Comparison of ENCODE assay signal across 19 cellular contexts in genomic region chr2:88860421-88861075, GRCh38.
"Had no signal": no experiment of that assay in that cellular context is flagged by ENCODE, and none has a peak within 500 bp of the region (broad histone marks: within the 10 kb centered on the region; RNA-seq: fewer than 3 reads in every experiment).

No MANE protein-coding gene starts in this region.

- H3K4me3 Mint-ChIP-seq: activated CD8-positive, alpha-beta memory T cell treated with anti-CD3 and anti-CD28 coated beads, Interleukin-2, amount 10 ng/mL, durations not matched to agents 7 days and 5 days; activated naive CD8-positive, alpha-beta T cell treated with anti-CD3 and anti-CD28 coated beads, Interleukin-2, amount 10 ng/mL, durations not matched to agents 7 days and 5 days; immature natural killer cell had no signal

- H3K4me3 ChIP-seq: ascending aorta, dorsolateral prefrontal cortex, lower lobe of right lung, upper lobe of left lung had no signal

- H3K9me3 Mint-ChIP-seq: activated naive CD8-positive, alpha-beta T cell treated with anti-CD3 and anti-CD28 coated beads, Interleukin-2, amount 10 ng/mL, durations not matched to agents 7 days and 5 days; immature natural killer cell; naive thymus-derived CD8-positive, alpha-beta T cell had no signal

- H3K27me3 ChIP-seq: ascending aorta, upper lobe of left lung had no signal

- H3K36me3 ChIP-seq: ascending aorta, lower lobe of right lung, upper lobe of left lung had no signal

- DNase-seq: activated CD4-positive, alpha-beta T cell treated with anti-CD3 and anti-CD28 coated beads, Interleukin-2, amount 50 U/mL, for 48 hours; activated CD4-positive, CD25-positive, alpha-beta regulatory T cell treated with anti-CD3 and anti-CD28 coated beads, Interleukin-2, amount 50 U/mL, for 72 hours; activated CD8-positive, alpha-beta memory T cell treated with anti-CD3 and anti-CD28 coated beads, Interleukin-2, amount 10 ng/mL, durations not matched to agents 7 days and 5 days; activated gamma-delta T cell; activated naive CD8-positive, alpha-beta T cell treated with anti-CD3 and anti-CD28 coated beads, Interleukin-2, amount 10 ng/mL, durations not matched to agents 7 days and 5 days; activated T-cell treated with anti-CD3 and anti-CD28 coated beads, Interleukin-2, amount 50 U/mL, for 48 hours; dorsolateral prefrontal cortex; immature natural killer cell; lower lobe of right lung; midbrain; naive thymus-derived CD8-positive, alpha-beta T cell; posterior cingulate gyrus; right cardiac atrium; small intestine; stimulated activated naive CD4-positive, alpha-beta T cell treated with Interleukin-2 at 50 U/mL for 16 hours; upper lobe of left lung had no signal

- FAIRE-seq: bronchial epithelial cell, small intestine had no signal

- H3K27ac ChIP-seq: ascending aorta, dorsolateral prefrontal cortex, lower lobe of right lung, upper lobe of left lung had no signal

- H3K27ac Mint-ChIP-seq: activated CD8-positive, alpha-beta memory T cell treated with anti-CD3 and anti-CD28 coated beads, Interleukin-2, amount 10 ng/mL, durations not matched to agents 7 days and 5 days; activated naive CD8-positive, alpha-beta T cell treated with anti-CD3 and anti-CD28 coated beads, Interleukin-2, amount 10 ng/mL, durations not matched to agents 7 days and 5 days; immature natural killer cell had no signal

- H3K36me3 Mint-ChIP-seq: activated CD8-positive, alpha-beta memory T cell treated with anti-CD3 and anti-CD28 coated beads, Interleukin-2, amount 10 ng/mL, durations not matched to agents 7 days and 5 days; activated naive CD8-positive, alpha-beta T cell treated with anti-CD3 and anti-CD28 coated beads, Interleukin-2, amount 10 ng/mL, durations not matched to agents 7 days and 5 days; immature natural killer cell had no signal

- H3K9me3 ChIP-seq: ascending aorta, lower lobe of right lung, upper lobe of left lung had no signal

- H3K4me1 ChIP-seq: ascending aorta had no signal

- ATAC-seq: activated CD8-positive, alpha-beta memory T cell treated with anti-CD3 and anti-CD28 coated beads, Interleukin-2, amount 10 ng/mL, durations not matched to agents 7 days and 5 days; esophagus mucosa; lower lobe of right lung; naive thymus-derived CD8-positive, alpha-beta T cell; right cardiac atrium had no signal
